10 cellular contexts compared by ENCODE assay signal in genomic region chr6:15876406-15876805, GRCh38.
A peak's percentile ranks its signal among the peaks of the same experiment; 100 is the strongest.
DNase-seq lines count a peak whose midpoint lies in the region; ATAC-seq and TF ChIP-seq lines count a peak whose summit lies in the region.
"Had no signal": no experiment of that assay in that cellular context is flagged by ENCODE, and none has a peak within 500 bp of the region (broad histone marks: within the 10 kb centered on the region; RNA-seq: fewer than 3 reads in every experiment).

No MANE protein-coding gene starts in this region.

- H3K9ac ChIP-seq in GM23248: no peak overlapping the region

- in situ Hi-C loops in GM23248 (cut with MboI): no loop called here

- H3K27me3 ChIP-seq in GM23248 (replicated peaks; ENCODE audit: insufficient read depth) (no peaks in the 10 kb centered on the region), gastroesophageal sphincter (no peaks in the 10 kb centered on the region), GM23338 (ENCODE audit: insufficient read depth) (no peaks in the 10 kb centered on the region), right atrium auricular region (no peaks in the 10 kb centered on the region)

- H3K4me1 ChIP-seq in GM23248 (ENCODE audit: insufficient read depth) (peaks cover 41% of the 10 kb centered on the region), gastroesophageal sphincter (peaks cover 3 to 17% (median 6%) of the 10 kb centered on the region in 3 donors), GM23338 (ENCODE audit: insufficient read depth) (peaks cover 24% of the 10 kb centered on the region), right atrium auricular region (peaks cover 0 to 12% of the 10 kb centered on the region in 2 donors)

- peak overlapping the region; percentile 13 for H3K4me2 ChIP-seq in GM23248 (ENCODE audit: unreplicated experiment)
- H3K4me2 ChIP-seq in GM23338: no peak overlapping the region

- H3K79me2 ChIP-seq in GM23248 (ENCODE audit: insufficient read depth) (no peaks in the 10 kb centered on the region), GM23338 (replicated peaks; ENCODE audit: insufficient read depth) (no peaks in the 10 kb centered on the region)

- 1 to 6% methylated on average over 3 of the region's 3 CpGs for WGBS in GM23248 (ENCODE audit: low coverage in 1 of 2, low lambda C conversion rate in 2 of 2, missing lambda C conversion rate in 2 of 2), 2 experiments
- WGBS in gastroesophageal sphincter (ENCODE audit: low coverage in 1 of 2), 2 donors: 60 to 80% methylated on average over 1 to 3 of the region's 3 CpGs

- H3F3A ChIP-seq in GM23248 (ENCODE audit: insufficient read depth): peaks cover 30% of the 10 kb centered on the region
- H3F3A ChIP-seq in GM23338 (replicated peaks; ENCODE audit: low read depth): no peaks in the 10 kb centered on the region

- H2AFZ ChIP-seq in GM23248 (no peak overlapping the region), GM23338 (no peak overlapping the region)

- H4K20me1 ChIP-seq in GM23248 (ENCODE audit: insufficient read depth): no peaks in the 10 kb centered on the region
- H4K20me1 ChIP-seq in GM23338 (replicated peaks; ENCODE audit: insufficient read depth): no peaks in the 10 kb centered on the region

- H3K4me3 ChIP-seq in GM23248 (no peak overlapping the region), gastroesophageal sphincter (no peak overlapping the region), coronary artery (no peak overlapping the region), GM23338 (no peak overlapping the region), right atrium auricular region (no peak overlapping the region)
- H3K4me3 ChIP-seq: skin epidermis had no signal

- peak; percentile 66 for ATAC-seq in GM18520 (IDR thresholded peaks at IDR 0.05; ENCODE audit: unreplicated experiment)
- peak; percentile 39 for ATAC-seq in gastroesophageal sphincter
- no peak for ATAC-seq in GM23338

- no peaks in the 10 kb centered on the region for H3K36me3 Mint-ChIP-seq in GM23338 (ENCODE audit: low read depth)

- H3K27ac ChIP-seq in GM23248 (no peak overlapping the region), gastroesophageal sphincter (no peak overlapping the region), coronary artery (no peak overlapping the region), GM23338 (ENCODE audit: low read depth) (no peak overlapping the region), right atrium auricular region (no peak overlapping the region)
- H3K27ac ChIP-seq: skin epidermis had no signal

- TF ChIP-seq EP300 in gastroesophageal sphincter (IDR thresholded peaks at IDR 0.05): no peak

- no peaks in the 10 kb centered on the region for H3K36me3 ChIP-seq in GM23248 (ENCODE audit: low read depth)
- H3K36me3 ChIP-seq in gastroesophageal sphincter: no peaks in the 10 kb centered on the region
- no peaks in the 10 kb centered on the region for H3K36me3 ChIP-seq in GM23338 (ENCODE audit: insufficient read depth)
- no peaks in the 10 kb centered on the region for H3K36me3 ChIP-seq in right atrium auricular region

- peaks cover 3% of the 10 kb centered on the region for H3K27me3 Mint-ChIP-seq in GM23338 (ENCODE audit: insufficient read depth, low read depth, poor library complexity)

- H3K9me3 ChIP-seq in GM23248 (ENCODE audit: low read depth) (no peaks in the 10 kb centered on the region), gastroesophageal sphincter (no peaks in the 10 kb centered on the region), right atrium auricular region (no peaks in the 10 kb centered on the region)

- no peak overlapping the region for H3K27ac Mint-ChIP-seq in GM23338

- TF ChIP-seq CTCF in gastroesophageal sphincter (IDR thresholded peaks at IDR 0.05) (no peak), coronary artery (IDR thresholded peaks at IDR 0.05) (no peak), GM23338 (conservative IDR thresholded peaks at IDR 0.05; ENCODE audit: low read depth in 2 of 2) (no peak), right atrium auricular region (IDR thresholded peaks at IDR 0.05) (no peak)

- H3K9me2 ChIP-seq in GM23248 (ENCODE audit: insufficient read depth) (no peaks in the 10 kb centered on the region), GM23338 (ENCODE audit: insufficient read depth) (peaks cover 9% of the 10 kb centered on the region; the same call in 1 of the 2 replicates)

- H3K4me3 Mint-ChIP-seq in GM23338: no peak overlapping the region

- H3K9me3 Mint-ChIP-seq in GM23338: no peaks in the 10 kb centered on the region

- peaks cover 21% of the 10 kb centered on the region for H3K4me1 Mint-ChIP-seq in GM23338

- DNase-seq in GM23248: peak; percentile 84
- DNase-seq in HT1080 (ENCODE audit: low read depth): peak; percentile 38
- no peak for DNase-seq in coronary artery (ENCODE audit: low spot score)
- no peak for DNase-seq in inferior parietal cortex (ENCODE audit: extremely low spot score)
- no peak for DNase-seq in GM23338 (ENCODE audit: low spot score)
- no peak for DNase-seq in right atrium auricular region (ENCODE audit: low spot score)
- DNase-seq: NCI-H526 had no signal

- TF ChIP-seq POLR2A in gastroesophageal sphincter (IDR thresholded peaks at IDR 0.05): no peak

TF ChIP-seq in GM23338, 12 proteins besides CTCF, POLR2A, EP300 and RAD21 (continues in another document):
- TF ChIP-seq STAT1 (IDR thresholded peaks at IDR 0.05; ENCODE audit: unreplicated experiment) (no peak), JUNB (IDR thresholded peaks at IDR 0.05; ENCODE audit: unreplicated experiment) (no peak), POLR2AphosphoS5 (IDR thresholded peaks at IDR 0.05; ENCODE audit: low read depth) (no peak), EZH2 (IDR thresholded peaks at IDR 0.05; ENCODE audit: low read depth, unreplicated experiment) (no peak), CREB1 (CRISPR knock-in tag; IDR thresholded peaks at IDR 0.05; ENCODE audit: low read depth) (no peak), ZNF114 (CRISPR knock-in tag; IDR thresholded peaks at IDR 0.05) (no peak), REST (IDR thresholded peaks at IDR 0.05; ENCODE audit: unreplicated experiment) (no peak), ZNF331 (CRISPR knock-in tag; IDR thresholded peaks at IDR 0.05; ENCODE audit: low read depth) (no peak)

Comparison
In these comparisons a context has a peak if more than half of its experiments do, and no peak if none do; other contexts are left out.
1. DNase-seq: peak in GM23248 (single experiment) and HT1080 (single experiment); none in coronary artery (single experiment), inferior parietal cortex (single experiment), GM23338 (single experiment) and right atrium auricular region (single experiment).